In the genomic region with DNA sequence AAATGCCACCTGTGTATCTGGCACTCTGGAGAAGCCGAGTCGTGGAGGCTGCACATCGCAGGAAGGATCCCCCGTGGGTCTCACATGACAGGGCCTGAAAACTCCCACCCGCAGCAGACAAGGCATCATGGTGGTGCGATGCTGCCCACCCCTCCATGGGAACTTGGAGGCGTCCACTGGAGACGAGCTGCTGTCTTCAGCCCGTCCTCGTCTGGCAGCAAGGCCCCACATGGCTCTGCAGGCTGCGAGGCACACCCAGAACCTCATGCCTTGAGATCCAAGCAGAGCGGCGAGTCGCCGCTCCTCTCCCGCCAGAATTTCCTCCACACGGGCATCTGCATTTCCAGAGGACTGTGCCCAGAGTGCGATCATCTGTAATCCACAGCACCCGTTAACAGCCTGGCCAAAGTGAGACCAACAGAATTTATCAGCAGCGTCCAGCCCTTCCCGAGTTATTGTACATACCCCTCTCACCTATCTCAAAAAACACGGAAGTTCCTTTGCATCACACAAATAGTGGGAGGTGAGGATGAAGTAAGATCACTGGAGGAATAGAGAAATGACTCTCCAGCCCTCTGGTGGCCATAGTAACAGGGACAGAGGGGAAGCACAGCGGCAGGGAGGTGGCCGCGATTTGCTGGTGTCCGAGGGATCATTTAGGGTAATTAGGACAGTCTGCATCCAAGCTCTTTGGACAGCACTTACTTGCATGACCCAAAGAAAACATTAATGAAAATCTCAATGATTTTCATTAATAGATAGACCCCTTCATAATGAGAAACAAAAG, we compare ENCODE assay signal across 2 cellular contexts.
TF ChIP-seq lines count a peak whose summit lies in the region.

No MANE protein-coding gene starts in this region.

TF ChIP-seq in GM23338, 12 proteins besides CTCF, POLR2A, EP300 and RAD21 (continued from another document):
- TF ChIP-seq, protein P1, sequence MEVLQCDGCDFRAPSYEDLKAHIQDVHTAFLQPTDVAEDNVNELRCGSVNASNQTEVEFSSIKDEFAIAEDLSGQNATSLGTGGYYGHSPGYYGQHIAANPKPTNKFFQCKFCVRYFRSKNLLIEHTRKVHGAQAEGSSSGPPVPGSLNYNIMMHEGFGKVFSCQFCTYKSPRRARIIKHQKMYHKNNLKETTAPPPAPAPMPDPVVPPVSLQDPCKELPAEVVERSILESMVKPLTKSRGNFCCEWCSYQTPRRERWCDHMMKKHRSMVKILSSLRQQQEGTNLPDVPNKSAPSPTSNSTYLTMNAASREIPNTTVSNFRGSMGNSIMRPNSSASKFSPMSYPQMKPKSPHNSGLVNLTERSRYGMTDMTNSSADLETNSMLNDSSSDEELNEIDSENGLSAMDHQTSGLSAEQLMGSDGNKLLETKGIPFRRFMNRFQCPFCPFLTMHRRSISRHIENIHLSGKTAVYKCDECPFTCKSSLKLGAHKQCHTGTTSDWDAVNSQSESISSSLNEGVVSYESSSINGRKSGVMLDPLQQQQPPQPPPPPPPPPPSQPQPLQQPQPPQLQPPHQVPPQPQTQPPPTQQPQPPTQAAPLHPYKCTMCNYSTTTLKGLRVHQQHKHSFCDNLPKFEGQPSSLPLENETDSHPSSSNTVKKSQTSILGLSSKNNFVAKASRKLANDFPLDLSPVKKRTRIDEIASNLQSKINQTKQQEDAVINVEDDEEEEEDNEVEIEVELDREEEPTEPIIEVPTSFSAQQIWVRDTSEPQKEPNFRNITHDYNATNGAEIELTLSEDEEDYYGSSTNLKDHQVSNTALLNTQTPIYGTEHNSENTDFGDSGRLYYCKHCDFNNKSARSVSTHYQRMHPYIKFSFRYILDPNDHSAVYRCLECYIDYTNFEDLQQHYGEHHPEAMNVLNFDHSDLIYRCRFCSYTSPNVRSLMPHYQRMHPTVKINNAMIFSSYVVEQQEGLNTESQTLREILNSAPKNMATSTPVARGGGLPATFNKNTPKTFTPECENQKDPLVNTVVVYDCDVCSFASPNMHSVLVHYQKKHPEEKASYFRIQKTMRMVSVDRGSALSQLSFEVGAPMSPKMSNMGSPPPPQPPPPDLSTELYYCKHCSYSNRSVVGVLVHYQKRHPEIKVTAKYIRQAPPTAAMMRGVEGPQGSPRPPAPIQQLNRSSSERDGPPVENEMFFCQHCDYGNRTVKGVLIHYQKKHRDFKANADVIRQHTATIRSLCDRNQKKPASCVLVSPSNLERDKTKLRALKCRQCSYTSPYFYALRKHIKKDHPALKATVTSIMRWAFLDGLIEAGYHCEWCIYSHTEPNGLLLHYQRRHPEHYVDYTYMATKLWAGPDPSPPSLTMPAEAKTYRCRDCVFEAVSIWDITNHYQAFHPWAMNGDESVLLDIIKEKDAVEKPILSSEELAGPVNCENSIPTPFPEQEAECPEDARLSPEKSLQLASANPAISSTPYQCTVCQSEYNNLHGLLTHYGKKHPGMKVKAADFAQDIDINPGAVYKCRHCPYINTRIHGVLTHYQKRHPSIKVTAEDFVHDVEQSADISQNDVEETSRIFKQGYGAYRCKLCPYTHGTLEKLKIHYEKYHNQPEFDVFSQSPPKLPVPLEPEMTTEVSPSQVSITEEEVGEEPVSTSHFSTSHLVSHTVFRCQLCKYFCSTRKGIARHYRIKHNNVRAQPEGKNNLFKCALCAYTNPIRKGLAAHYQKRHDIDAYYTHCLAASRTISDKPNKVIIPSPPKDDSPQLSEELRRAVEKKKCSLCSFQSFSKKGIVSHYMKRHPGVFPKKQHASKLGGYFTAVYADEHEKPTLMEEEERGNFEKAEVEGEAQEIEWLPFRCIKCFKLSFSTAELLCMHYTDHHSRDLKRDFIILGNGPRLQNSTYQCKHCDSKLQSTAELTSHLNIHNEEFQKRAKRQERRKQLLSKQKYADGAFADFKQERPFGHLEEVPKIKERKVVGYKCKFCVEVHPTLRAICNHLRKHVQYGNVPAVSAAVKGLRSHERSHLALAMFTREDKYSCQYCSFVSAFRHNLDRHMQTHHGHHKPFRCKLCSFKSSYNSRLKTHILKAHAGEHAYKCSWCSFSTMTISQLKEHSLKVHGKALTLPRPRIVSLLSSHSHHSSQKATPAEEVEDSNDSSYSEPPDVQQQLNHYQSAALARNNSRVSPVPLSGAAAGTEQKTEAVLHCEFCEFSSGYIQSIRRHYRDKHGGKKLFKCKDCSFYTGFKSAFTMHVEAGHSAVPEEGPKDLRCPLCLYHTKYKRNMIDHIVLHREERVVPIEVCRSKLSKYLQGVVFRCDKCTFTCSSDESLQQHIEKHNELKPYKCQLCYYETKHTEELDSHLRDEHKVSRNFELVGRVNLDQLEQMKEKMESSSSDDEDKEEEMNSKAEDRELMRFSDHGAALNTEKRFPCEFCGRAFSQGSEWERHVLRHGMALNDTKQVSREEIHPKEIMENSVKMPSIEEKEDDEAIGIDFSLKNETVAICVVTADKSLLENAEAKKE (CRISPR knock-in tag; IDR thresholded peaks at IDR 0.05) = no peak
- TF ChIP-seq CREB1 (CRISPR knock-in tag; IDR thresholded peaks at IDR 0.05; ENCODE audit: low read depth) = no peak

TF ChIP-seq in GM12878, 131 proteins besides CTCF, POLR2A, EP300 and RAD21 (continued from another document):
- TF ChIP-seq, protein P2, sequence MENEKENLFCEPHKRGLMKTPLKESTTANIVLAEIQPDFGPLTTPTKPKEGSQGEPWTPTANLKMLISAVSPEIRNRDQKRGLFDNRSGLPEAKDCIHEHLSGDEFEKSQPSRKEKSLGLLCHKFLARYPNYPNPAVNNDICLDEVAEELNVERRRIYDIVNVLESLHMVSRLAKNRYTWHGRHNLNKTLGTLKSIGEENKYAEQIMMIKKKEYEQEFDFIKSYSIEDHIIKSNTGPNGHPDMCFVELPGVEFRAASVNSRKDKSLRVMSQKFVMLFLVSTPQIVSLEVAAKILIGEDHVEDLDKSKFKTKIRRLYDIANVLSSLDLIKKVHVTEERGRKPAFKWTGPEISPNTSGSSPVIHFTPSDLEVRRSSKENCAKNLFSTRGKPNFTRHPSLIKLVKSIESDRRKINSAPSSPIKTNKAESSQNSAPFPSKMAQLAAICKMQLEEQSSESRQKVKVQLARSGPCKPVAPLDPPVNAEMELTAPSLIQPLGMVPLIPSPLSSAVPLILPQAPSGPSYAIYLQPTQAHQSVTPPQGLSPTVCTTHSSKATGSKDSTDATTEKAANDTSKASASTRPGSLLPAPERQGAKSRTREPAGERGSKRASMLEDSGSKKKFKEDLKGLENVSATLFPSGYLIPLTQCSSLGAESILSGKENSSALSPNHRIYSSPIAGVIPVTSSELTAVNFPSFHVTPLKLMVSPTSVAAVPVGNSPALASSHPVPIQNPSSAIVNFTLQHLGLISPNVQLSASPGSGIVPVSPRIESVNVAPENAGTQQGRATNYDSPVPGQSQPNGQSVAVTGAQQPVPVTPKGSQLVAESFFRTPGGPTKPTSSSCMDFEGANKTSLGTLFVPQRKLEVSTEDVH (IDR thresholded peaks at IDR 0.05; ENCODE audit: low read depth, partially characterized antibody) = no peak
